ENCODE assay signal across 4 cellular contexts in the genomic region with DNA sequence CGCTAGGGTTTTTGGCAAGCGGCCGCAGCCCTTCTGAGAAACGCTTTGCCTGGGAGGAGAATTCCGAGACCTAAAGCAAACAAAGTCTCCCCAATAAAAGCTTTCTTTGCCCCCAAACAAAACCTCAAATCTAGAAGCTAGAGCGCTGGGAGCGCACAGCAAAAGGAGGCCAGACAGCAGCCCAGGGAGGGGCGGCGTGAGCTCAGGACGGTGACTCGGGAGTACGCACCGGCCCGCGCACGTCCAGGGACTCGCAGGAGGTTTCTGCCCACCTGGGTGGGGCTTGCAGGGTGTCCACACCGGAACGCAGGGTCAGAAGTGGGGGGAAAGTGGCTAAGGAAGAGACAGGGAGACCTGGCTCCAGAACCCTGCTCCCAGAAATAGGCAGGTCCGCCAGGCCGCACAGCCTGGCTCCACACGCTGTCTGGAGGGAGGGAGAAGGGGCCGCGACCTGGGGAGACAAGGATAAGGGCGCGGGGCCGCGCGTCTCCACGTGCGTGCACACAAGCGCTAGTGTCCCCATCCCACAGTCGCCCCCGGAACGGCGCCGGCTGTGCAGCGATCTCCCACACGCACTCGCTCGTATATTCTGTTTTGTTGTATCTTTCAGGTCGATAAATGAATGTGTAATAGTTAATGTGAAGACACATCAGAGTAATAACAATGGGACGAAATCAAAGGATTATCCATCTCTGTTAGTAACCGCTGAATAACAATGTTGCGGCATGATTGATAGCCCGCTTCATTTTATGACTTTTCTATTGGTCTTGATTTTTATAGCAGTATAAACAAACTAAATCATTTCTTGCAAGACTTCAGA.
A peak's percentile ranks its signal among the peaks of the same experiment; 100 is the strongest.
TF ChIP-seq lines count a peak whose summit lies in the region.

No MANE protein-coding gene starts in this region.

TF ChIP-seq in SK-N-SH, 30 proteins besides CTCF, POLR2A, EP300 and RAD21:
- TF ChIP-seq JUND (IDR thresholded peaks at IDR 0.05) (no peak), EZH2phosphoT487 (IDR thresholded peaks at IDR 0.05; ENCODE audit: borderline replicate concordance, low read depth) (0 out of 2 replicates have a peak, but pooled peaks have one; percentile 79)

TF ChIP-seq in SK-N-SH treated with all-trans-retinoic acid at 6 μM for 48 hours, 23 proteins besides CTCF, POLR2A, EP300 and RAD21:
- no peak for TF ChIP-seq ARNTL (CRISPR knock-in tag; IDR thresholded peaks at IDR 0.05; ENCODE audit: borderline replicate concordance, low read depth)
- TF ChIP-seq ZNF70 (CRISPR knock-in tag; IDR thresholded peaks at IDR 0.05) = no peak
- no peak for TF ChIP-seq SNAI2 (CRISPR knock-in tag; IDR thresholded peaks at IDR 0.05)
- TF ChIP-seq POU6F1 (CRISPR knock-in tag; IDR thresholded peaks at IDR 0.05; ENCODE audit: borderline replicate concordance, low read depth) = no peak
- TF ChIP-seq BACH2 (CRISPR knock-in tag; IDR thresholded peaks at IDR 0.05; ENCODE audit: borderline replicate concordance) = no peak
- TF ChIP-seq OSR1 (CRISPR knock-in tag; IDR thresholded peaks at IDR 0.05) = no peak
- no peak for TF ChIP-seq PATZ1 (CRISPR knock-in tag; IDR thresholded peaks at IDR 0.05; ENCODE audit: borderline replicate concordance)
- TF ChIP-seq TOX (CRISPR knock-in tag; IDR thresholded peaks at IDR 0.05; ENCODE audit: borderline replicate concordance) = no peak
- TF ChIP-seq ESRRG (CRISPR knock-in tag; IDR thresholded peaks at IDR 0.05) = no peak
- no peak for TF ChIP-seq CSRNP3 (CRISPR knock-in tag; IDR thresholded peaks at IDR 0.05)

TF ChIP-seq in HEK293T, 16 proteins besides CTCF, POLR2A, EP300 and RAD21:
- TF ChIP-seq, protein P1, sequence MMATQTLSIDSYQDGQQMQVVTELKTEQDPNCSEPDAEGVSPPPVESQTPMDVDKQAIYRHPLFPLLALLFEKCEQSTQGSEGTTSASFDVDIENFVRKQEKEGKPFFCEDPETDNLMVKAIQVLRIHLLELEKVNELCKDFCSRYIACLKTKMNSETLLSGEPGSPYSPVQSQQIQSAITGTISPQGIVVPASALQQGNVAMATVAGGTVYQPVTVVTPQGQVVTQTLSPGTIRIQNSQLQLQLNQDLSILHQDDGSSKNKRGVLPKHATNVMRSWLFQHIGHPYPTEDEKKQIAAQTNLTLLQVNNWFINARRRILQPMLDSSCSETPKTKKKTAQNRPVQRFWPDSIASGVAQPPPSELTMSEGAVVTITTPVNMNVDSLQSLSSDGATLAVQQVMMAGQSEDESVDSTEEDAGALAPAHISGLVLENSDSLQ (IDR thresholded peaks at IDR 0.05) = peak; percentile 38; the same call in 1 of the 2 replicates
- TF ChIP-seq L3MBTL2 (conservative IDR thresholded peaks at IDR 0.05) (no peak), NFRKB (IDR thresholded peaks at IDR 0.05) (no peak)

TF ChIP-seq in H1, 55 proteins besides CTCF, POLR2A, EP300 and RAD21:
- TF ChIP-seq TAF1 (IDR thresholded peaks at IDR 0.05; ENCODE audit: low read depth, low read length) (no peak), KDM4A (IDR thresholded peaks at IDR 0.05; ENCODE audit: low read depth, low read length, severe bottlenecking) (no peak), POLR2AphosphoS5 (IDR thresholded peaks at IDR 0.05; ENCODE audit: low read depth, low read length) (no peak), NRF1 (IDR thresholded peaks at IDR 0.05; ENCODE audit: low read depth, low read length) (no peak), CBX8 (IDR thresholded peaks at IDR 0.05; ENCODE audit: borderline replicate concordance, low read depth, low read length) (0 out of 2 replicates have a peak, but pooled peaks have one; percentile 66), EGR1 (IDR thresholded peaks at IDR 0.05; ENCODE audit: borderline replicate concordance, low read depth, low read length) (no peak), CTBP2 (IDR thresholded peaks at IDR 0.05; ENCODE audit: borderline replicate concordance, insufficient read depth, insufficient read length, low read length) (peak; percentile 51), GTF2F1 (IDR thresholded peaks at IDR 0.05; ENCODE audit: borderline replicate concordance, low read depth, low read length) (no peak), JUN (IDR thresholded peaks at IDR 0.05; ENCODE audit: low read depth, low read length) (no peak), TAF7 (optimal IDR thresholded peaks at IDR 0.05; ENCODE audit: borderline replicate concordance, low read depth, low read length) (no peak), BRCA1 (IDR thresholded peaks at IDR 0.05; ENCODE audit: low read depth, low read length) (no peak), ASH2L (IDR thresholded peaks at IDR 0.05; ENCODE audit: low read length) (no peak), ATF2 (IDR thresholded peaks at IDR 0.05; ENCODE audit: low read length) (no peak), TCF12 (IDR thresholded peaks at IDR 0.05; ENCODE audit: low read depth, low read length) (no peak), CHD2 (IDR thresholded peaks at IDR 0.05; ENCODE audit: low read length) (no peak), RXRA (IDR thresholded peaks at IDR 0.05; ENCODE audit: insufficient read depth, low read depth, low read length) (no peak), KDM1A (IDR thresholded peaks at IDR 0.05; ENCODE audit: borderline replicate concordance, low read length) (no peak), RNF2 (IDR thresholded peaks at IDR 0.05; ENCODE audit: borderline replicate concordance, low read depth, low read length, missing control alignments, poor library complexity, severe bottlenecking) (peak; percentile 96), ZNF274 (IDR thresholded peaks at IDR 0.05; ENCODE audit: borderline replicate concordance, extremely low read depth, low read length) (no peak), GABPA (IDR thresholded peaks at IDR 0.05; ENCODE audit: borderline replicate concordance, insufficient read depth, low read length) (no peak), SUZ12 (IDR thresholded peaks at IDR 0.05; ENCODE audit: low read length) (peak; percentile 98), JUND (IDR thresholded peaks at IDR 0.05; ENCODE audit: low read length) (no peak), POU5F1 (IDR thresholded peaks at IDR 0.05; ENCODE audit: low read depth, low read length) (no peak), CHD7 (IDR thresholded peaks at IDR 0.05; ENCODE audit: insufficient replicate concordance, low read length) (no peak), RFX5 (IDR thresholded peaks at IDR 0.05; ENCODE audit: borderline replicate concordance, low read depth, low read length) (no peak), NANOG (IDR thresholded peaks at IDR 0.05; ENCODE audit: insufficient read depth, low read depth, low read length, poor library complexity, severe bottlenecking) (no peak), SP4 (IDR thresholded peaks at IDR 0.05; ENCODE audit: low read length) (no peak), MAFK (IDR thresholded peaks at IDR 0.05; ENCODE audit: low read depth, low read length) (no peak), EZH2 (IDR thresholded peaks at IDR 0.05; ENCODE audit: low read depth, low read length, severe bottlenecking) (peak; percentile 99), RBBP5 (IDR thresholded peaks at IDR 0.05; ENCODE audit: borderline replicate concordance, low read depth, low read length) (no peak), SIRT6 (IDR thresholded peaks at IDR 0.05; ENCODE audit: low read length) (no peak), CEBPB (IDR thresholded peaks at IDR 0.05; ENCODE audit: low read depth, low read length) (no peak), TEAD4 (IDR thresholded peaks at IDR 0.05; ENCODE audit: low read depth, low read length) (no peak), CHD1 (IDR thresholded peaks at IDR 0.05; ENCODE audit: low read depth, low read length) (no peak)
